7 cellular contexts compared by ENCODE assay signal in the genomic region with DNA sequence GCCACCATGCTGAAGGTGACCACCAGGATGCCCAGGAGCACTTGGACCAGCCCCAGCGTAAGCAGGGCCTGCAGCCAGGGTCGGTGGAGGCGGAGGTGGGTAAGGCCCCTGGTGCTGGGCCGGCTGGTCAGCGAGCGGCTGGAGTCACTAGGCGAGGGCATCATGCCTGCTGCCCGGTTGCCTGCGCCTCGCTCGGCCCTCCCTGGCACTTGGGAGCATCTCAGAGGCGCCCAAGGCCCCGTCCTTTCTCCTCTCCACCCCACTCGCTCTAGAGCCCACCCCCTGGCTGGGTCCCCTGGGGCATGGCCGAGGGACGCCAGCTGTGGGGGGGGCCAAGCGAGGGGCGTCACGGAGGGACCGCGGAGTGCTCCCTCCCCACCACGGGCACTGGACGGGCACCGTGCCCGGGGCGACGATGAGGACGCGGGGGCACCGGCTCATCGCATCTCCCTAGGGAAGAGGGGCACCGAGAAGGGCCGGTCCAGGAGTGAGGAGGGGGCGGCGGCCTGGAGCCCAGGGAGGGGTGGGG. TPM values are rescaled to one million over a fixed set of nuclear protein-coding genes. Genes with fewer than 3 reads are reported as not detected.
DNase-seq lines count a peak whose midpoint lies in the region; ATAC-seq, FAIRE-seq and TF ChIP-seq lines count a peak whose summit lies in the region.

No MANE protein-coding gene starts in this region.

- H4K20me1 ChIP-seq in OCI-LY1 (ENCODE audit: insufficient read depth, low read length) = no peaks in the 10 kb centered on the region

- H3K27me3 ChIP-seq in OCI-LY1 (ENCODE audit: insufficient read depth, low read length) = no peaks in the 10 kb centered on the region
- no peaks in the 10 kb centered on the region for H3K27me3 ChIP-seq in endodermal cell (ENCODE audit: control insufficient read depth, insufficient read depth, low read length, poor library complexity, severe bottlenecking)

- H3K27me3 Mint-ChIP-seq in endodermal cell (ENCODE audit: insufficient read depth) (no peaks in the 10 kb centered on the region), natural killer cell (ENCODE audit: low read depth in 2 of 2) (no peaks in the 10 kb centered on the region)

- H3K9me3 Mint-ChIP-seq in endodermal cell (no peaks in the 10 kb centered on the region), natural killer cell (no peaks in the 10 kb centered on the region)

- H3K4me1 Mint-ChIP-seq in endodermal cell (peaks cover 20% of the 10 kb centered on the region), natural killer cell (peaks cover 31 to 37% of the 10 kb centered on the region in 2 donors)

- H3K4me3 ChIP-seq in GM08714 (ENCODE audit: low read length) = peak overlapping the region; percentile 89
- peak overlapping the region; percentile 72 for H3K4me3 ChIP-seq in OCI-LY1 (ENCODE audit: low read depth, low read length, poor library complexity, severe bottlenecking)
- peak overlapping the region; percentile 76 for H3K4me3 ChIP-seq in endodermal cell (ENCODE audit: low read length)

- DNase-seq in endodermal cell = peak; percentile 66
- DNase-seq in natural killer cell = no peak
- DNase-seq in NCI-H2107 treated with DMSO at 0.1 percent for 48 hours (lab: John Stamatoyannopoulos, UW; ENCODE audit: unreplicated experiment) = no peak
- no peak for DNase-seq in RCC 7860 (ENCODE audit: low spot score)

- H3K4me3 Mint-ChIP-seq in endodermal cell (peak overlapping the region; percentile 69), natural killer cell (peak overlapping the region; percentile 90)

- intact Hi-C loops in natural killer cell (cut with micrococcal nuclease) = loop anchor here (10.0 kb wide), 1 partner anchor 250 kb away; no protein-coding TSS in a partner anchor

- TF ChIP-seq CTCF in OCI-LY1 (IDR thresholded peaks at IDR 0.05; ENCODE audit: low read length) (no peak), endodermal cell (conservative IDR thresholded peaks at IDR 0.05) (no peak), natural killer cell (IDR thresholded peaks at IDR 0.05) (no peak)

- H2AFZ ChIP-seq in OCI-LY1 (ENCODE audit: low read length) = no peak overlapping the region

- H3K9ac ChIP-seq in OCI-LY1 (ENCODE audit: low read length) (peak overlapping the region; percentile 68), endodermal cell (ENCODE audit: extremely low read depth, low read length, poor library complexity, severe bottlenecking) (peak overlapping the region; percentile 20)

- H3K4me2 ChIP-seq in OCI-LY1 (ENCODE audit: low read length) = peak overlapping the region; percentile 86

- H3K4me1 ChIP-seq in OCI-LY1 (ENCODE audit: insufficient read depth, low read length, severe bottlenecking) (peaks cover 38% of the 10 kb centered on the region), endodermal cell (ENCODE audit: control insufficient read depth, insufficient read depth, low read length) (peaks cover 7% of the 10 kb centered on the region)

- no peak overlapping the region for H3K27ac Mint-ChIP-seq in endodermal cell
- H3K27ac Mint-ChIP-seq in natural killer cell = peak overlapping the region in 1 of 2 donors; percentile 87

- H3F3A ChIP-seq in OCI-LY1 (ENCODE audit: insufficient read depth, low read length) = no peaks in the 10 kb centered on the region

- WGBS in endodermal cell (ENCODE audit: insufficient coverage in 1 of 2, insufficient read length in 1 of 2), 2 experiments = 14% methylated on average over 35 of the region's 35 CpGs; no CpG with 5 or more reads in 1 of the 2 experiments

- no peaks in the 10 kb centered on the region for H3K9me2 ChIP-seq in OCI-LY1 (ENCODE audit: low read depth, low read length)

- ATAC-seq in natural killer cell (no peak), HG03442 (IDR thresholded peaks at IDR 0.05; ENCODE audit: unreplicated experiment) (no peak)

- H3K9me3 ChIP-seq in OCI-LY1 (ENCODE audit: low read length) (no peaks in the 10 kb centered on the region), endodermal cell (ENCODE audit: control insufficient read depth, low read length) (no peaks in the 10 kb centered on the region)

- H3K36me3 ChIP-seq in OCI-LY1 (ENCODE audit: insufficient read depth, low read length) (peaks cover 17% of the 10 kb centered on the region; the same call in 1 of the 2 replicates), endodermal cell (ENCODE audit: control insufficient read depth, insufficient read depth, low read length) (peaks cover 9% of the 10 kb centered on the region)

- no peak for FAIRE-seq in RCC 7860 (lab: Jason Lieb, UNC)

- no peaks in the 10 kb centered on the region for H3K79me2 ChIP-seq in OCI-LY1 (ENCODE audit: insufficient read depth, low read length)

- peak overlapping the region; percentile 55 for H3K27ac ChIP-seq in OCI-LY1 (ENCODE audit: low read depth, low read length, poor library complexity, severe bottlenecking)
- no peak overlapping the region for H3K27ac ChIP-seq in endodermal cell (ENCODE audit: low read depth, low read length)

- peaks cover 20% of the 10 kb centered on the region for H3K36me3 Mint-ChIP-seq in endodermal cell (ENCODE audit: low read depth)
- peaks cover 9% of the 10 kb centered on the region for H3K36me3 Mint-ChIP-seq in natural killer cell

RNA-seq across cellular contexts. Expression of gene ENTREP3, which starts 0.5 kb away (rescaled TPM):
- total RNA-seq in endodermal cell = 10 to 100 TPM; 49.5 to 65.9 TPM
- 57.2 TPM for polyA plus RNA-seq in endodermal cell (2013, experiment 1 of 2)
- 49.2 TPM for polyA plus RNA-seq in endodermal cell (2013, experiment 2 of 2)
- total RNA-seq in natural killer cell = 1 to 10 TPM; 6.9 to 10.0 (median 8.9) TPM

RNA-seq across cellular contexts. Expression of gene SCAMP3, which starts 7.4 kb away (rescaled TPM):
- total RNA-seq in endodermal cell (10 to 100 TPM; 56.1 TPM), natural killer cell (10 to 100 TPM; 59.7 to 72.1 (median 65.0) TPM)
- polyA plus RNA-seq in endodermal cell (2013, experiment 1 of 2) = 66.4 TPM
- polyA plus RNA-seq in endodermal cell (2013, experiment 2 of 2) = 60.2 TPM

RNA-seq across cellular contexts. Expression of gene CLK2, which starts 18.5 kb away (rescaled TPM):
- total RNA-seq in endodermal cell (10 to 100 TPM; 69.8 to 82.3 TPM), natural killer cell (10 to 100 TPM; 70.4 to 97.5 (median 84.4) TPM)
- 84.9 TPM for polyA plus RNA-seq in endodermal cell (2013, experiment 1 of 2)
- 71.3 TPM for polyA plus RNA-seq in endodermal cell (2013, experiment 2 of 2)

RNA-seq across cellular contexts. Expression of gene HCN3, which starts 22.5 kb away (rescaled TPM):
- total RNA-seq in endodermal cell = 1 to 10 TPM; 8.7 to 9.2 TPM
- 15.1 TPM for polyA plus RNA-seq in endodermal cell (2013, experiment 1 of 2)
- 12.8 TPM for polyA plus RNA-seq in endodermal cell (2013, experiment 2 of 2)
- 1 to 10 TPM; 2.0 to 3.4 (median 2.6) TPM for total RNA-seq in natural killer cell

RNA-seq across cellular contexts. Expression of gene MTX1, which starts 46.3 kb away (rescaled TPM):
- total RNA-seq in endodermal cell (10 to 100 TPM; 47.3 to 63.2 TPM), natural killer cell (10 to 100 TPM; 22.3 to 28.5 (median 27.9) TPM)
- polyA plus RNA-seq in endodermal cell (2013, experiment 1 of 2) = 43.6 TPM
- polyA plus RNA-seq in endodermal cell (2013, experiment 2 of 2) = 43.3 TPM

Comparison
In these comparisons a context has a peak if more than half of its experiments do, and no peak if none do; other contexts are left out.
1. RNA of gene ENTREP3, which starts 0.5 kb away (total RNA-seq): 49.5 to 65.9 TPM in endodermal cell; 6.9 to 10.0 TPM in natural killer cell; every median in the first group is over 4 times any median in the second.
2. Peak in every context shown above with its lines, with median percentiles within 50 percentile points of each other: H3K4me3 ChIP-seq.